25 cellular contexts compared by ENCODE assay signal in genomic region chr7:117894037-117894436, GRCh38. TPM values are rescaled to one million over a fixed set of nuclear protein-coding genes. Genes with fewer than 3 reads are reported as not detected.
"Had no signal": no experiment of that assay in that cellular context is flagged by ENCODE, and none has a peak within 500 bp of the region (broad histone marks: within the 10 kb centered on the region; RNA-seq: fewer than 3 reads in every experiment).

No MANE protein-coding gene starts in this region.

- H3K4me3 ChIP-seq: colonic mucosa, esophagus squamous epithelium, gastrocnemius medialis, heart right ventricle, left lung, lower lobe of right lung had no signal

- H3K27ac ChIP-seq: colonic mucosa, epithelial cell of prostate, esophagus squamous epithelium, gastrocnemius medialis, heart right ventricle, left lung, lower lobe of right lung had no signal

- H3K36me3 ChIP-seq: colonic mucosa, esophagus squamous epithelium, gastrocnemius medialis, heart right ventricle, left lung, lower lobe of right lung had no signal

- ATAC-seq: effector memory CD8-positive, alpha-beta T cell; esophagus mucosa; gastrocnemius medialis; heart right ventricle; left cardiac atrium; left lung; left ventricle myocardium superior; lower lobe of right lung had no signal

- DNase-seq: colonic mucosa; cortex of kidney; effector CD8-positive, alpha-beta T cell; effector memory CD8-positive, alpha-beta T cell; endodermal cell; erythroblast; esophagus squamous epithelium; foreskin fibroblast; foreskin melanocyte; gastrocnemius medialis; glutamatergic neuron; head of caudate nucleus; heart right ventricle; hippocampal formation; left cardiac atrium; left lung; left ventricle myocardium superior; lower lobe of right lung; mesenchymal stem cell had no signal

- FAIRE-seq: endometrium, islet of Langerhans, keratinocyte had no signal

- H3K9me3 ChIP-seq: colonic mucosa, esophagus squamous epithelium, gastrocnemius medialis, heart right ventricle, left lung, lower lobe of right lung had no signal

- H3K27me3 ChIP-seq: colonic mucosa, esophagus squamous epithelium, gastrocnemius medialis, left lung had no signal

- H3K4me1 ChIP-seq: colonic mucosa, gastrocnemius medialis, heart right ventricle, left lung, lower lobe of right lung had no signal

RNA-seq across cellular contexts. Expression of gene CTTNBP2, which starts 20.8 kb away (rescaled TPM):
- total RNA-seq: lung microvascular endothelial cell had no signal
